8 cellular contexts compared by ENCODE assay signal in genomic region chrX:43949669-43950068, GRCh38. TPM values are rescaled to one million over a fixed set of nuclear protein-coding genes. Genes with fewer than 3 reads are reported as not detected.
DNase-seq lines count a peak whose midpoint lies in the region; ATAC-seq and TF ChIP-seq lines count a peak whose summit lies in the region.

No MANE protein-coding gene starts in this region.

- H3K4me2 ChIP-seq in skeletal muscle satellite cell (ENCODE audit: low read length) (peak overlapping the region; percentile 43), PC-9 (no peak overlapping the region)

- H3K36me3 ChIP-seq in Caco-2 (ENCODE audit: control insufficient read depth, insufficient read depth, low read length) (no peaks in the 10 kb centered on the region), skeletal muscle satellite cell (ENCODE audit: insufficient read depth, low read length) (no peaks in the 10 kb centered on the region), PC-9 (ENCODE audit: low read depth) (no peaks in the 10 kb centered on the region)

- H3F3A ChIP-seq in PC-9 (ENCODE audit: insufficient read depth, low read depth): no peaks in the 10 kb centered on the region

- BruUV-seq in Caco-2 (replicated peaks; lab: Mats Ljungman, UMichigan) (no TSS peak), PC-9 (replicated peaks; lab: Mats Ljungman, UMichigan) (no TSS peak)

- POLR2A ChIA-PET in Caco-2 (lab: Charles Lee): no interaction called here
- POLR2A ChIA-PET in PC-9 (lab: Charles Lee; ENCODE audit: unreplicated experiment): interaction anchor here (0.6 kb wide), 1 partner anchor 91 kb away, joined by 6 read pairs; no protein-coding TSS in a partner anchor

- no peaks in the 10 kb centered on the region for H3K36me3 Mint-ChIP-seq in Caco-2 (ENCODE audit: insufficient read depth, unreplicated experiment)

- H3K9me2 ChIP-seq in PC-9 (ENCODE audit: insufficient read depth): no peaks in the 10 kb centered on the region

- H3K27ac ChIP-seq in PC-9: no peak overlapping the region

- peaks cover 1% of the 10 kb centered on the region for H3K27me3 Mint-ChIP-seq in Caco-2 (ENCODE audit: insufficient read depth, unreplicated experiment)

- no peak overlapping the region for H3K27ac Mint-ChIP-seq in Caco-2 (ENCODE audit: unreplicated experiment)

- intact Hi-C loops in Caco-2 (cut with micrococcal nuclease; ENCODE audit: unreplicated experiment) (no loop called here), left cardiac atrium (cut with DNase I) (loop anchor here in 1 of 2 donors (10.0 kb wide), 1 partner anchor 295 kb away; no protein-coding TSS in a partner anchor), PC-9 (cut with micrococcal nuclease; ENCODE audit: unreplicated experiment) (loop anchor here (10.0 kb wide), 1 partner anchor 415 kb away; no protein-coding TSS in a partner anchor)

- no peaks in the 10 kb centered on the region for H4K20me1 ChIP-seq in PC-9 (ENCODE audit: insufficient read depth)

- CTCF ChIA-PET in Caco-2 (lab: Charles Lee): no interaction called here
- CTCF ChIA-PET in PC-9 (lab: Charles Lee): interaction anchor here (0.6 kb wide), 1 partner anchor 10 kb away, joined by 3 read pairs; no protein-coding TSS in a partner anchor

- no peaks in the 10 kb centered on the region for H3K27me3 ChIP-seq in Caco-2 (replicated peaks; ENCODE audit: control insufficient read depth, insufficient read depth, low read length)
- H3K27me3 ChIP-seq in skeletal muscle satellite cell (ENCODE audit: control insufficient read depth, insufficient read depth, low read length): peaks cover 3% of the 10 kb centered on the region
- no peaks in the 10 kb centered on the region for H3K27me3 ChIP-seq in PC-9 (ENCODE audit: insufficient read depth, low read depth)

- ATAC-seq in left cardiac atrium (peak; percentile 15 to 45), GM21360 (IDR thresholded peaks at IDR 0.05; ENCODE audit: unreplicated experiment) (no peak)

- no peaks in the 10 kb centered on the region for H3K4me1 Mint-ChIP-seq in Caco-2 (ENCODE audit: low read depth, unreplicated experiment)

- H3K4me3 Mint-ChIP-seq in Caco-2 (ENCODE audit: unreplicated experiment): no peak overlapping the region

- H3K9me3 Mint-ChIP-seq in Caco-2 (ENCODE audit: unreplicated experiment): no peaks in the 10 kb centered on the region

- peak; percentile 21 to 35 for DNase-seq in Caco-2
- DNase-seq in LHCN-M2 (ENCODE audit: low read depth): peak; percentile 8
- DNase-seq in activated T-cell treated with anti-CD3 and anti-CD28 coated beads, Interleukin-2, amount 50 U/mL, for 48 hours: peak; percentile 37 to 45
- DNase-seq in left cardiac atrium: peak; percentile 27
- no peak for DNase-seq in NCI-H2196 treated with DMSO at 0.1 percent for 48 hours (lab: John Stamatoyannopoulos, UW; ENCODE audit: unreplicated experiment)
- no peak for DNase-seq in PC-9

- H3K9me3 ChIP-seq in Caco-2: no peaks in the 10 kb centered on the region
- H3K9me3 ChIP-seq in skeletal muscle satellite cell (replicated peaks; ENCODE audit: low read length): no peaks in the 10 kb centered on the region
- H3K9me3 ChIP-seq in PC-9 (ENCODE audit: insufficient read depth, low read depth): no peaks in the 10 kb centered on the region

- H3K4me3 ChIP-seq in Caco-2 (ENCODE audit: low read depth, low read length): no peak overlapping the region
- H3K4me3 ChIP-seq in skeletal muscle satellite cell (ENCODE audit: low read length): no peak overlapping the region
- no peak overlapping the region for H3K4me3 ChIP-seq in PC-9

- H3K4me1 ChIP-seq in Caco-2 (no peaks in the 10 kb centered on the region), skeletal muscle satellite cell (ENCODE audit: control insufficient read depth, insufficient read depth, low read length) (no peaks in the 10 kb centered on the region), PC-9 (replicated peaks; ENCODE audit: insufficient read depth) (no peaks in the 10 kb centered on the region)

- TF ChIP-seq CTCF in Caco-2 (IDR thresholded peaks at IDR 0.05; ENCODE audit: insufficient read depth in 1 of 2, low read depth in 1 of 2, low read length in 1 of 2, severe bottlenecking in 1 of 2, unreplicated experiment in 1 of 2) (peak in 1 of 2 experiments; percentile 43), PC-9 (conservative IDR thresholded peaks at IDR 0.05) (no peak)

- H3K79me2 ChIP-seq in PC-9 (ENCODE audit: low read depth): no peaks in the 10 kb centered on the region

- H2AFZ ChIP-seq in PC-9: no peak overlapping the region

- H3K9ac ChIP-seq in skeletal muscle satellite cell (ENCODE audit: low read depth, low read length): no peak overlapping the region

RNA-seq across cellular contexts. Expression of gene NDP, which starts 23.5 kb away (rescaled TPM):
- total RNA-seq in Caco-2 (2022) (0.37 and 0.48 TPM in 2 replicates), LHCN-M2 (2014; rRNA removed) (1.1 and 1.8 TPM in 2 replicates), left cardiac atrium (not detected), PC-9 (2021) (not detected in 2 replicates)
- polyA plus RNA-seq in LHCN-M2 (2012): 0.35 TPM
- total RNA-seq in skeletal muscle satellite cell (2012; rRNA removed): 2.4 and 3.0 TPM in 2 replicates

Comparison
In these comparisons a context has a peak if more than half of its experiments do, and no peak if none do; other contexts are left out.
1. DNase-seq: peak in Caco-2 (2 of 2), LHCN-M2 (single experiment), activated T-cell treated with anti-CD3 and anti-CD28 coated beads, Interleukin-2, amount 50 U/mL, for 48 hours (2 of 2) and left cardiac atrium (single experiment); none in NCI-H2196 treated with DMSO at 0.1 percent for 48 hours (single experiment) and PC-9 (0 of 2).